9 cellular contexts compared by ENCODE assay signal in the genomic region with DNA sequence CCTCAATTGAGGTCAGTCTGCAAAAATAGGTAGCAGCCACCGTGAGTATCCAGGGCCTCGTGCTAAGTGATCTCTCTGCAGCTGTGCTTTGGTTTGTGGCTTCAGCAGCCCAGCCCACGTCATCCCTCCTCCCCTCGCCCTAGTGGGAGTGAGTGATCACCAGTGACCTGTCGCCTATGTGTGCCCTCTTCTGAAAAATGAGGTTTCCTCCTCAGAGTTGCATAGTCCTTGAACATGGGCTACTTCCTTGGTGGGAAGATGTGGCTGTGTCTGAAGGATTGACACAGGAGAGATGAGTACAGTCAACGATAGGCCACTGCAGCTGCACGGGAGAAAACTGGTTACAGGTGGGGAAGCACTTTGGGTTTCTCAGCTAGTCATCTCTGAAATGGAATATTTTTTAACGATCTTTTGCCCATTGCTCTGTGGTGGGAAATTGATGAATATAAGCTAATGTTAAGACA.
DNase-seq lines count a peak whose midpoint lies in the region; ATAC-seq, FAIRE-seq and TF ChIP-seq lines count a peak whose summit lies in the region.
"Had no signal": no experiment of that assay in that cellular context is flagged by ENCODE, and none has a peak within 500 bp of the region (broad histone marks: within the 10 kb centered on the region; RNA-seq: fewer than 3 reads in every experiment).

No MANE protein-coding gene starts in this region.

- peaks cover 85% of the 10 kb centered on the region for H3K4me1 Mint-ChIP-seq in T-helper 1 cell treated with Interleukin-12 subunit alpha and Interleukin-12 subunit beta and Interleukin-4 antibody, amounts not matched to agents 30 μg/mL and 1 μg/mL, for 36 hours (ENCODE audit: low read depth)
- peaks cover 64 to 80% of the 10 kb centered on the region in 2 donors for H3K4me1 Mint-ChIP-seq in stimulated activated naive B cell treated with anti-CD40 and anti-IgM and Interleukin-4, amounts not matched to agents 10 μg/mL and 1 μg/mL and 100 μg/mL, for 72 hours

- under 1% methylated on average over 8 of the region's 8 CpGs for WGBS in GM12878 (ENCODE audit: insufficient coverage, insufficient replicate concordance, low lambda C conversion rate, missing lambda C conversion rate)

- H3K4me1 ChIP-seq in GM12878 (ENCODE audit: control insufficient read depth, insufficient read depth, low read length), result peaks cover 43% of the 10 kb centered on the region

- H4K20me1 ChIP-seq in GM12878 (ENCODE audit: control insufficient read depth, insufficient read depth), result no peaks in the 10 kb centered on the region

- no peaks in the 10 kb centered on the region for H3K9me3 ChIP-seq in GM12878 (replicated peaks; ENCODE audit: control insufficient read depth, insufficient read depth, low read length)

- peaks cover 0 to 4% of the 10 kb centered on the region in 2 experiments; a peak in 3 of 4 replicates for H3K36me3 ChIP-seq in GM12878 (ENCODE audit: control insufficient read depth in 2 of 2, insufficient read depth in 2 of 2, low read length in 1 of 2)

- no peak overlapping the region for H3K9ac ChIP-seq in GM12878 (ENCODE audit: control insufficient read depth, insufficient read depth, low read length)

- RAD21 ChIA-PET in GM12878 (lab: Charles Lee; ENCODE audit: unreplicated experiment), result interaction anchor here (0.8 to 14.9 kb wide), 12 partner anchors 10 to 177 kb away, joined by 3 to 325 read pairs (median 8); partner anchors contain the start of gene BHLHE40

- DNase-seq in GM12878 (ENCODE audit: low read depth, low spot score) (no peak), pons (ENCODE audit: low spot score) (no peak), NCI-H345 (lab: John Stamatoyannopoulos, UW) (no peak), NCI-H2227 treated with DMSO at 0.1 percent for 48 hours (lab: John Stamatoyannopoulos, UW) (no peak)
- DNase-seq in stimulated activated naive B cell treated with anti-CD40 and anti-IgM and Interleukin-4, amounts not matched to agents 10 μg/mL and 1 μg/mL and 100 μg/mL, for 72 hours, result peak; percentile 84

- no peaks in the 10 kb centered on the region for H3K9me3 Mint-ChIP-seq in T-helper 1 cell treated with Interleukin-12 subunit alpha and Interleukin-12 subunit beta and Interleukin-4 antibody, amounts not matched to agents 30 μg/mL and 1 μg/mL, for 36 hours
- peaks cover 0 to 3% of the 10 kb centered on the region in 2 donors for H3K9me3 Mint-ChIP-seq in stimulated activated naive B cell treated with anti-CD40 and anti-IgM and Interleukin-4, amounts not matched to agents 10 μg/mL and 1 μg/mL and 100 μg/mL, for 72 hours

- peak; percentile 89 to 95; a peak in 3 of 4 replicates for TF ChIP-seq EP300 in GM12878 (IDR thresholded peaks at IDR 0.05; ENCODE audit: borderline replicate concordance in 1 of 2, control insufficient read depth in 1 of 2, low read depth in 2 of 2, low read length in 2 of 2)

- POLR2A ChIA-PET in GM12878 (lab: Charles Lee), result interaction anchor here (0.5 to 10.7 kb wide), 12 partner anchors 10 to 203 kb away, joined by 3 to 73 read pairs (median 4); no protein-coding TSS in a partner anchor

- in situ Hi-C loops in GM12878 (cut with MboI), result loop anchor here (10.0 kb wide), 1 partner anchor 360 kb away; no protein-coding TSS in a partner anchor

- ATAC-seq in GM18505 (IDR thresholded peaks at IDR 0.05; ENCODE audit: unreplicated experiment), result peak; percentile 46
- peak; percentile 71 for ATAC-seq in HG02885 (IDR thresholded peaks at IDR 0.05; ENCODE audit: poor library complexity, unreplicated experiment)
- peak; percentile 63 for ATAC-seq in GM12878
- ATAC-seq in stimulated activated naive B cell treated with anti-CD40 and anti-IgM and Interleukin-4, amounts not matched to agents 10 μg/mL and 1 μg/mL and 100 μg/mL, for 72 hours (replicated peaks), result peak; percentile 55 to 70

- H3K4me3 Mint-ChIP-seq in T-helper 1 cell treated with Interleukin-12 subunit alpha and Interleukin-12 subunit beta and Interleukin-4 antibody, amounts not matched to agents 30 μg/mL and 1 μg/mL, for 36 hours, result peak overlapping the region; percentile 83
- peak overlapping the region; percentile 31 to 55 for H3K4me3 Mint-ChIP-seq in stimulated activated naive B cell treated with anti-CD40 and anti-IgM and Interleukin-4, amounts not matched to agents 10 μg/mL and 1 μg/mL and 100 μg/mL, for 72 hours

- no peaks in the 10 kb centered on the region for H3K27me3 Mint-ChIP-seq in T-helper 1 cell treated with Interleukin-12 subunit alpha and Interleukin-12 subunit beta and Interleukin-4 antibody, amounts not matched to agents 30 μg/mL and 1 μg/mL, for 36 hours (ENCODE audit: low read depth)
- H3K27me3 Mint-ChIP-seq in stimulated activated naive B cell treated with anti-CD40 and anti-IgM and Interleukin-4, amounts not matched to agents 10 μg/mL and 1 μg/mL and 100 μg/mL, for 72 hours, result no peaks in the 10 kb centered on the region

- peak overlapping the region; percentile 43; the same call in 1 of the 2 replicates for H3K27ac ChIP-seq in GM12878 (ENCODE audit: control insufficient read depth, insufficient read depth)

- H3K4me3 ChIP-seq in GM12878, result no peak overlapping the region
- H3K4me3 ChIP-seq: skin epidermis had no signal

- SMC1A ChIA-PET in GM12878 (lab: Charles Lee; ENCODE audit: uncharacterized antibody, unreplicated experiment), result interaction anchor here (0.8 to 11.7 kb wide), 22 partner anchors 10 to 217 kb away, joined by 3 to 185 read pairs (median 4); partner anchors contain the start of gene BHLHE40

- BruUV-seq in GM12878 (replicated peaks; lab: Mats Ljungman, UMichigan), result no TSS peak

- TF ChIP-seq POLR2A in GM18505 (IDR thresholded peaks at IDR 0.05; ENCODE audit: borderline replicate concordance, extremely low read depth, insufficient read depth, insufficient read length) (peak; percentile 31), GM12878 (IDR thresholded peaks at IDR 0.05; ENCODE audit: low read depth, low read length) (no peak)

- H3K27me3 ChIP-seq in GM12878 (replicated peaks in 1 of 2; ENCODE audit: control insufficient read depth in 2 of 2, insufficient read depth in 2 of 2, low read length in 1 of 2), result no peaks in the 10 kb centered on the region

- intact Hi-C loops in GM12878 (cut with micrococcal nuclease; ENCODE audit: unreplicated experiment), result loop anchor here (1.0 to 5.0 kb wide), 4 partner anchors 12 to 193 kb away; no protein-coding TSS in a partner anchor

- peaks cover 43% of the 10 kb centered on the region for H3K36me3 Mint-ChIP-seq in T-helper 1 cell treated with Interleukin-12 subunit alpha and Interleukin-12 subunit beta and Interleukin-4 antibody, amounts not matched to agents 30 μg/mL and 1 μg/mL, for 36 hours (ENCODE audit: low read depth)
- peaks cover 58 to 76% of the 10 kb centered on the region in 2 donors for H3K36me3 Mint-ChIP-seq in stimulated activated naive B cell treated with anti-CD40 and anti-IgM and Interleukin-4, amounts not matched to agents 10 μg/mL and 1 μg/mL and 100 μg/mL, for 72 hours

- H3K79me2 ChIP-seq in GM12878 (ENCODE audit: control insufficient read depth, insufficient read depth, low read length), result no peaks in the 10 kb centered on the region

- CTCF ChIA-PET in GM12878 (lab: Yijun Ruan, JAX), result interaction anchor here (0.8 to 4.9 kb wide), 12 partner anchors 14 to 192 kb away, joined by 3 to 35 read pairs (median 4); partner anchors contain the start of gene BHLHE40

- no peak for FAIRE-seq in GM12878 (lab: Jason Lieb, UNC)

- TF ChIP-seq RAD21 in GM12878 (IDR thresholded peaks at IDR 0.05; ENCODE audit: insufficient read depth, low read depth, low read length), result 0 out of 2 replicates have a peak, but pooled peaks have one; percentile 4

- no peak for TF ChIP-seq CTCF in GM12878 (IDR thresholded peaks at IDR 0.05 in 2 of 3, conservative IDR thresholded peaks at IDR 0.05 in 1 of 3; ENCODE audit: control insufficient read depth in 2 of 3, extremely low read depth in 1 of 3, insufficient read depth in 1 of 3, low read depth in 3 of 3, low read length in 3 of 3)

- H3K4me2 ChIP-seq in GM12878 (ENCODE audit: control insufficient read depth, insufficient read depth), result peak overlapping the region; percentile 50; the same call in 1 of the 2 replicates

- peak overlapping the region; percentile 98 for H3K27ac Mint-ChIP-seq in T-helper 1 cell treated with Interleukin-12 subunit alpha and Interleukin-12 subunit beta and Interleukin-4 antibody, amounts not matched to agents 30 μg/mL and 1 μg/mL, for 36 hours
- peak overlapping the region; percentile 96 for H3K27ac Mint-ChIP-seq in stimulated activated naive B cell treated with anti-CD40 and anti-IgM and Interleukin-4, amounts not matched to agents 10 μg/mL and 1 μg/mL and 100 μg/mL, for 72 hours

- no peak overlapping the region for H2AFZ ChIP-seq in GM12878 (ENCODE audit: control insufficient read depth, low read depth, low read length)

TF ChIP-seq in GM12878, 131 proteins besides CTCF, POLR2A, EP300 and RAD21 (continues in another document):
- TF ChIP-seq PRDM15 (CRISPR knock-in tag; IDR thresholded peaks at IDR 0.05), result no peak
